8 cellular contexts compared by ENCODE assay signal in the genomic region with DNA sequence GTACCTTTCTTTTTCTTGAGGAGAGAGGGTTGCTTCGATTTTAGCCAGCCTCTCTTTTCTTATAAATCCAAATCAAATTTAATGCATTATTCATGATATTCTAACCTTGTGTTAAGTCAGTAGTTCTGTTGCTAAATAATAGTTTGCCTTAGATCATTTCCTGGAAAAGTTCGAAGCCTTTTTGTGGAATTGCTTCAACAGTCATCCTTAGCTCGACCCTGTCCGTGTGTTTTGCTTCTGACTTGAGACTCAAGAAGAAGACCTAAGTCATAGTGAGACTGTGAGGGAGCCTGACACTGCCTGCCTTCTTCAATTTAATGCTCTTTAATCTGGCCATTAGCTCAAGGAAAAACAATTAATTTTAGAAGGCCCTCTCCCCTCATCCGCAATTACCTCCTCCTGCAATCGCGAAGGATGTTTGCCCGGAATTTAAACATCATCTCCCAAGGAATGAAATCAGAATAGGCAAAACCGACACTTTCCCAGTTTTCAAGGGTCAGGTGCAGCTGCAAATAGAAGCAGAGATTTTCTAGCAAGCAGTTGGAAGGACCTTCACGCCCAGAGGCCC. TPM values are rescaled to one million over a fixed set of nuclear protein-coding genes. Genes with fewer than 3 reads are reported as not detected.
DNase-seq lines count a peak whose midpoint lies in the region; ATAC-seq and TF ChIP-seq lines count a peak whose summit lies in the region.

No MANE protein-coding gene starts in this region.

- H3K4me3 ChIP-seq in ACC112 (ENCODE audit: low read depth, low read length) (peak overlapping the region; percentile 81), body of pancreas (no peak overlapping the region)
- H3K4me3 ChIP-seq in naive thymus-derived CD4-positive, alpha-beta T cell (ENCODE audit: low read length), result peak overlapping the region; percentile 56

- CTCF ChIA-PET in naive thymus-derived CD4-positive, alpha-beta T cell (lab: Charles Lee), result interaction anchor here (0.8 to 6.8 kb wide), 2 partner anchors 90 to 108 kb away, joined by 3 to 67 read pairs; no protein-coding TSS in a partner anchor

- H3K9me3 Mint-ChIP-seq in HFFc6 (no peaks in the 10 kb centered on the region), brain (no peaks in the 10 kb centered on the region)
- no peaks in the 10 kb centered on the region for H3K9me3 Mint-ChIP-seq in naive thymus-derived CD4-positive, alpha-beta T cell

- H3K4me3 Mint-ChIP-seq in HFFc6 (peak overlapping the region; percentile 88), brain (peak overlapping the region; percentile 86 to 93 (median 92))
- H3K4me3 Mint-ChIP-seq in naive thymus-derived CD4-positive, alpha-beta T cell, result peak overlapping the region; percentile 75 to 90 (median 80)

- H3K36me3 ChIP-seq in ACC112 (ENCODE audit: insufficient read depth, low read length), result no peaks in the 10 kb centered on the region
- H3K36me3 ChIP-seq in naive thymus-derived CD4-positive, alpha-beta T cell (ENCODE audit: control insufficient read depth in 2 of 3, insufficient read depth in 3 of 3, low read length in 3 of 3), result no peaks in the 10 kb centered on the region
- no peaks in the 10 kb centered on the region for H3K36me3 ChIP-seq in body of pancreas (replicated peaks in 1 of 2; ENCODE audit: insufficient read depth in 1 of 2, low read depth in 2 of 2)

- 33 to 47% methylated on average over 9 to 10 of the region's 10 CpGs for WGBS in body of pancreas, 2 donors

- intact Hi-C loops in naive thymus-derived CD4-positive, alpha-beta T cell (cut with micrococcal nuclease), result loop anchor here (1.0 to 10.0 kb wide), 7 partner anchors 29 to 561 kb away; a partner anchor contains a TSS
- intact Hi-C loops in body of pancreas (cut with DNase I), result loop anchor here (5.0 to 10.0 kb wide), 2 partner anchors 108 to 401 kb away; no protein-coding TSS in a partner anchor

- H3K4me1 ChIP-seq in ACC112 (ENCODE audit: control insufficient read depth, insufficient read depth, low read length, unreplicated experiment) (peaks cover 4% of the 10 kb centered on the region), body of pancreas (peaks cover 15% of the 10 kb centered on the region)
- peaks cover 5% of the 10 kb centered on the region in 2 donors for H3K4me1 ChIP-seq in naive thymus-derived CD4-positive, alpha-beta T cell (ENCODE audit: control insufficient read depth in 2 of 2, insufficient read depth in 2 of 2, low read length in 2 of 2)

- H3K4me1 Mint-ChIP-seq in HFFc6 (ENCODE audit: low read depth) (peaks cover 19% of the 10 kb centered on the region), brain (peaks cover 76% of the 10 kb centered on the region)
- H3K4me1 Mint-ChIP-seq in naive thymus-derived CD4-positive, alpha-beta T cell, result peaks cover 12 to 36% (median 20%) of the 10 kb centered on the region in 7 donors

- DNase-seq in HFFc6 (no peak), body of pancreas (no peak)
- DNase-seq in naive thymus-derived CD4-positive, alpha-beta T cell, result no peak

- H3K36me3 Mint-ChIP-seq in HFFc6 (ENCODE audit: low read depth), result no peaks in the 10 kb centered on the region
- H3K36me3 Mint-ChIP-seq in brain, result no peaks in the 10 kb centered on the region
- H3K36me3 Mint-ChIP-seq in naive thymus-derived CD4-positive, alpha-beta T cell, result no peaks in the 10 kb centered on the region

- H3K9me3 ChIP-seq in naive thymus-derived CD4-positive, alpha-beta T cell (ENCODE audit: control insufficient read depth in 2 of 3, low read length in 3 of 3), result no peaks in the 10 kb centered on the region
- H3K9me3 ChIP-seq in body of pancreas, result no peaks in the 10 kb centered on the region

- no peak for ATAC-seq in naive thymus-derived CD4-positive, alpha-beta T cell
- ATAC-seq in HG03280 (IDR thresholded peaks at IDR 0.05; ENCODE audit: unreplicated experiment), result no peak
- ATAC-seq in GM21390 (IDR thresholded peaks at IDR 0.05; ENCODE audit: unreplicated experiment), result no peak
- no peak for ATAC-seq in body of pancreas
- ATAC-seq in HG02840 (IDR thresholded peaks at IDR 0.05; ENCODE audit: low FRiP score, unreplicated experiment), result no peak

- H3K27ac ChIP-seq in ACC112 (ENCODE audit: low read depth, low read length) (no peak overlapping the region), body of pancreas (no peak overlapping the region)
- H3K27ac ChIP-seq in naive thymus-derived CD4-positive, alpha-beta T cell (ENCODE audit: low read depth, low read length), result no peak overlapping the region

- H3K27me3 Mint-ChIP-seq in HFFc6 (ENCODE audit: insufficient read depth) (no peaks in the 10 kb centered on the region), brain (peaks cover 7% of the 10 kb centered on the region)
- H3K27me3 Mint-ChIP-seq in naive thymus-derived CD4-positive, alpha-beta T cell, result peaks cover 0 to 17% (median 0%) of the 10 kb centered on the region in 5 donors

- TF ChIP-seq POLR2A in body of pancreas (IDR thresholded peaks at IDR 0.05), result no peak

- H3K27ac Mint-ChIP-seq in HFFc6 (peak overlapping the region; percentile 77), brain (peak overlapping the region; percentile 90 to 99 (median 95))
- peak overlapping the region in 2 of 9 donors; percentile 49 to 60 for H3K27ac Mint-ChIP-seq in naive thymus-derived CD4-positive, alpha-beta T cell

- peak overlapping the region; percentile 34 for H2AFZ ChIP-seq in ACC112 (ENCODE audit: low read length, unreplicated experiment)

- H3K27me3 ChIP-seq in ACC112 (ENCODE audit: insufficient read depth, low read length) (no peaks in the 10 kb centered on the region), body of pancreas (peaks cover 0 to 6% of the 10 kb centered on the region in 2 donors)
- no peaks in the 10 kb centered on the region for H3K27me3 ChIP-seq in naive thymus-derived CD4-positive, alpha-beta T cell (ENCODE audit: control insufficient read depth in 2 of 2, insufficient read depth in 2 of 2, low read length in 2 of 2)

- POLR2A ChIA-PET in naive thymus-derived CD4-positive, alpha-beta T cell (lab: Charles Lee), result no interaction called here

- TF ChIP-seq CTCF in HFFc6 (IDR thresholded peaks at IDR 0.05), result no peak
- no peak for TF ChIP-seq CTCF in brain (conservative IDR thresholded peaks at IDR 0.05)
- no peak for TF ChIP-seq CTCF in body of pancreas (IDR thresholded peaks at IDR 0.05)

- no peaks in the 10 kb centered on the region for H3K79me2 ChIP-seq in ACC112 (ENCODE audit: control insufficient read depth, insufficient read depth, low read length, unreplicated experiment)

RNA-seq across cellular contexts. Expression of gene SLC4A8, which starts 0.5 kb away (rescaled TPM):
- total RNA-seq in HFFc6 (2021; fragmentation: NEBNext Ultra II Directional; extraction: Animal tissue kit (Norgen Biotek cat#: 25700)), result 10 to 100 TPM; 10.2 to 21.9 (median 14.4) TPM
- 15.8 TPM for polyA plus RNA-seq in brain (ENCODE audit: insufficient read depth, low read depth, low replicate concordance)
- 1 to 10 TPM in 4 of 5 experiments, under 1 TPM in 1; 0.97 to 8.4 (median 3.4) TPM for total RNA-seq in naive thymus-derived CD4-positive, alpha-beta T cell
- under 1 TPM; 0.13 to 0.34 TPM for polyA plus RNA-seq in naive thymus-derived CD4-positive, alpha-beta T cell
- 1 to 10 TPM; 1.6 to 2.3 TPM for total RNA-seq in body of pancreas

RNA-seq across cellular contexts. Expression of gene GALNT6, which starts 33.0 kb away (rescaled TPM):
- total RNA-seq in HFFc6 (2021; fragmentation: NEBNext Ultra II Directional; extraction: Animal tissue kit (Norgen Biotek cat#: 25700)), result 10 to 100 TPM; 68.2 to 93.9 (median 71.7) TPM
- 9.3 TPM for polyA plus RNA-seq in brain (ENCODE audit: insufficient read depth, low read depth, low replicate concordance)
- total RNA-seq in naive thymus-derived CD4-positive, alpha-beta T cell, result 10 to 100 TPM in 3 of 5 experiments, 1 to 10 TPM in 2; 2.5 to 19.5 (median 13.4) TPM
- 10 to 100 TPM in 1 of 2 donors, 1 to 10 TPM in 1; 6.2 to 14.0 TPM for polyA plus RNA-seq in naive thymus-derived CD4-positive, alpha-beta T cell
- total RNA-seq in body of pancreas, result 1 to 10 TPM; 8.6 to 9.3 TPM

Comparison
In these comparisons a context has a peak if more than half of its experiments do, and no peak if none do; other contexts are left out.
1. H3K4me3 ChIP-seq: peak in ACC112 (single experiment) and naive thymus-derived CD4-positive, alpha-beta T cell (single experiment); none in body of pancreas (0 of 2).
2. Peak in every context shown above with its lines, with median percentiles within 50 percentile points of each other: H3K4me3 Mint-ChIP-seq.